In genomic region chr2:184302506-184302905, GRCh38 we compare ENCODE assay signal across 1 cellular context.
TF ChIP-seq lines count a peak whose summit lies in the region.

No MANE protein-coding gene starts in this region.

TF ChIP-seq in SK-N-SH, 30 proteins besides CTCF, POLR2A, EP300 and RAD21 (continued from another document):
- TF ChIP-seq PBX3 (IDR thresholded peaks at IDR 0.05) (no peak), CHD2 (IDR thresholded peaks at IDR 0.05; ENCODE audit: low read length, partially characterized antibody) (no peak)
